ENCODE assay signal across 1 cellular context in the genomic region with DNA sequence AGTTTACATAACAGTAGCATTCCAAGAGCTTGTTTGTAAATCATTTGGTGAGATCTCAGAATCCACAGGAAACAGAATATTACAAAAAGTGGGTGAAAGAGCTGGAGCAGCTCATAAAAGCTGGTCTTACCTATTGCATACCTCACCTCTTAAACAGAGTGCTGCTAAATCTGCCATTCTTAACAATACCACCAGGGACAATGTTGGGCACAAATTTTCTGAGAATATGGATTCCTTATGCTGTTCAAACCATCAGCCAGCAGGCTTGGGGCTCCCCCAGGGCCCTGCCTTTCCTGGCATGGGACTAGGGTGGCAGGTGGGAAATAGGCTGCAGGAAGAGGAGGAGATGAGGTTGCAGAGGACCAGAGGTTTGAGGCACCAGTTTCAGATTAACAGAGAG.
TF ChIP-seq lines count a peak whose summit lies in the region.

No MANE protein-coding gene starts in this region.

TF ChIP-seq in HepG2, 621 proteins besides CTCF, POLR2A, EP300 and RAD21 (continued from another document):
- TF ChIP-seq, protein P1, sequence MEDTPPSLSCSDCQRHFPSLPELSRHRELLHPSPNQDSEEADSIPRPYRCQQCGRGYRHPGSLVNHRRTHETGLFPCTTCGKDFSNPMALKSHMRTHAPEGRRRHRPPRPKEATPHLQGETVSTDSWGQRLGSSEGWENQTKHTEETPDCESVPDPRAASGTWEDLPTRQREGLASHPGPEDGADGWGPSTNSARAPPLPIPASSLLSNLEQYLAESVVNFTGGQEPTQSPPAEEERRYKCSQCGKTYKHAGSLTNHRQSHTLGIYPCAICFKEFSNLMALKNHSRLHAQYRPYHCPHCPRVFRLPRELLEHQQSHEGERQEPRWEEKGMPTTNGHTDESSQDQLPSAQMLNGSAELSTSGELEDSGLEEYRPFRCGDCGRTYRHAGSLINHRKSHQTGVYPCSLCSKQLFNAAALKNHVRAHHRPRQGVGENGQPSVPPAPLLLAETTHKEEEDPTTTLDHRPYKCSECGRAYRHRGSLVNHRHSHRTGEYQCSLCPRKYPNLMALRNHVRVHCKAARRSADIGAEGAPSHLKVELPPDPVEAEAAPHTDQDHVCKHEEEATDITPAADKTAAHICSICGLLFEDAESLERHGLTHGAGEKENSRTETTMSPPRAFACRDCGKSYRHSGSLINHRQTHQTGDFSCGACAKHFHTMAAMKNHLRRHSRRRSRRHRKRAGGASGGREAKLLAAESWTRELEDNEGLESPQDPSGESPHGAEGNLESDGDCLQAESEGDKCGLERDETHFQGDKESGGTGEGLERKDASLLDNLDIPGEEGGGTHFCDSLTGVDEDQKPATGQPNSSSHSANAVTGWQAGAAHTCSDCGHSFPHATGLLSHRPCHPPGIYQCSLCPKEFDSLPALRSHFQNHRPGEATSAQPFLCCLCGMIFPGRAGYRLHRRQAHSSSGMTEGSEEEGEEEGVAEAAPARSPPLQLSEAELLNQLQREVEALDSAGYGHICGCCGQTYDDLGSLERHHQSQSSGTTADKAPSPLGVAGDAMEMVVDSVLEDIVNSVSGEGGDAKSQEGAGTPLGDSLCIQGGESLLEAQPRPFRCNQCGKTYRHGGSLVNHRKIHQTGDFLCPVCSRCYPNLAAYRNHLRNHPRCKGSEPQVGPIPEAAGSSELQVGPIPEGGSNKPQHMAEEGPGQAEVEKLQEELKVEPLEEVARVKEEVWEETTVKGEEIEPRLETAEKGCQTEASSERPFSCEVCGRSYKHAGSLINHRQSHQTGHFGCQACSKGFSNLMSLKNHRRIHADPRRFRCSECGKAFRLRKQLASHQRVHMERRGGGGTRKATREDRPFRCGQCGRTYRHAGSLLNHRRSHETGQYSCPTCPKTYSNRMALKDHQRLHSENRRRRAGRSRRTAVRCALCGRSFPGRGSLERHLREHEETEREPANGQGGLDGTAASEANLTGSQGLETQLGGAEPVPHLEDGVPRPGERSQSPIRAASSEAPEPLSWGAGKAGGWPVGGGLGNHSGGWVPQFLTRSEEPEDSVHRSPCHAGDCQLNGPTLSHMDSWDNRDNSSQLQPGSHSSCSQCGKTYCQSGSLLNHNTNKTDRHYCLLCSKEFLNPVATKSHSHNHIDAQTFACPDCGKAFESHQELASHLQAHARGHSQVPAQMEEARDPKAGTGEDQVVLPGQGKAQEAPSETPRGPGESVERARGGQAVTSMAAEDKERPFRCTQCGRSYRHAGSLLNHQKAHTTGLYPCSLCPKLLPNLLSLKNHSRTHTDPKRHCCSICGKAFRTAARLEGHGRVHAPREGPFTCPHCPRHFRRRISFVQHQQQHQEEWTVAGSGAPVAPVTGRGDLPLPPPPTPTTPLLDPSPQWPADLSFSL (CRISPR knock-in tag; IDR thresholded peaks at IDR 0.05), result no peak
- peak; percentile 48 for TF ChIP-seq STAG1 (CRISPR knock-in tag; IDR thresholded peaks at IDR 0.05)
- TF ChIP-seq, protein P2, sequence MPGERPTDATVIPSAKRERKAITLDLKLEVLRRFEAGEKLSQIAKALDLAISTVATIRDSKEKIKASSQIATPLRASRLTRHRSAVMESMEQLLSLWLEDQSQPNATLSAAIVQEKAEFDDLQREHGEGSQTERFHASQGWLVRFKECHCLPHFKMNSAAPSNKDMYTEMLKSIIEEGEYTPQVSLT (CRISPR knock-in tag; IDR thresholded peaks at IDR 0.05; ENCODE audit: borderline replicate concordance, low read depth), result no peak
- TF ChIP-seq, protein P3, sequence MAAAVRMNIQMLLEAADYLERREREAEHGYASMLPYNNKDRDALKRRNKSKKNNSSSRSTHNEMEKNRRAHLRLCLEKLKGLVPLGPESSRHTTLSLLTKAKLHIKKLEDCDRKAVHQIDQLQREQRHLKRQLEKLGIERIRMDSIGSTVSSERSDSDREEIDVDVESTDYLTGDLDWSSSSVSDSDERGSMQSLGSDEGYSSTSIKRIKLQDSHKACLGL (CRISPR knock-in tag; IDR thresholded peaks at IDR 0.05), result no peak
- TF ChIP-seq FOXC1 (CRISPR knock-in tag; IDR thresholded peaks at IDR 0.05; ENCODE audit: borderline replicate concordance), result no peak
- TF ChIP-seq, protein P4, sequence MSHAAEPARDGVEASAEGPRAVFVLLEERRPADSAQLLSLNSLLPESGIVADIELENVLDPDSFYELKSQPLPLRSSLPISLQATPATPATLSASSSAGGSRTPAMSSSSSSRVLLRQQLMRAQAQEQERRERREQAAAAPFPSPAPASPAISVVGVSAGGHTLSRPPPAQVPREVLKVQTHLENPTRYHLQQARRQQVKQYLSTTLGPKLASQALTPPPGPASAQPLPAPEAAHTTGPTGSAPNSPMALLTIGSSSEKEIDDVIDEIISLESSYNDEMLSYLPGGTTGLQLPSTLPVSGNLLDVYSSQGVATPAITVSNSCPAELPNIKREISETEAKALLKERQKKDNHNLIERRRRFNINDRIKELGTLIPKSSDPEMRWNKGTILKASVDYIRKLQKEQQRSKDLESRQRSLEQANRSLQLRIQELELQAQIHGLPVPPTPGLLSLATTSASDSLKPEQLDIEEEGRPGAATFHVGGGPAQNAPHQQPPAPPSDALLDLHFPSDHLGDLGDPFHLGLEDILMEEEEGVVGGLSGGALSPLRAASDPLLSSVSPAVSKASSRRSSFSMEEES (CRISPR knock-in tag; IDR thresholded peaks at IDR 0.05), result no peak
